ENCODE assay signal across 16 cellular contexts in genomic region chr20:44065401-44066340, GRCh38.
DNase-seq lines count a peak whose midpoint lies in the region; ATAC-seq and TF ChIP-seq lines count a peak whose summit lies in the region.
"Had no signal": no experiment of that assay in that cellular context is flagged by ENCODE, and none has a peak within 500 bp of the region (broad histone marks: within the 10 kb centered on the region; RNA-seq: fewer than 3 reads in every experiment).

No MANE protein-coding gene starts in this region.

- CTCF ChIA-PET in CD8-positive, alpha-beta T cell (lab: Charles Lee), result interaction anchor here (2.0 to 7.3 kb wide), 3 partner anchors 11 to 15 kb away, joined by 7 to 52 read pairs (median 7); no protein-coding TSS in a partner anchor

- POLR2A ChIA-PET in CD8-positive, alpha-beta T cell (lab: Charles Lee), result no interaction called here

- H3K4me3 ChIP-seq in CD4-positive, CD25-positive, alpha-beta regulatory T cell (ENCODE audit: low read depth, low read length), result no peak overlapping the region
- no peak overlapping the region for H3K4me3 ChIP-seq in CD8-positive, alpha-beta T cell (ENCODE audit: low read depth, low read length)
- H3K4me3 ChIP-seq in lower leg skin (ENCODE audit: low read depth, poor library complexity, severe bottlenecking), result no peak overlapping the region
- H3K4me3 ChIP-seq: HAP-1 had no signal

- H3K9me3 Mint-ChIP-seq in CD4-positive, CD25-positive, alpha-beta regulatory T cell, result peaks cover 0 to 6% (median 0%) of the 10 kb centered on the region in 7 donors
- H3K9me3 Mint-ChIP-seq in CD8-positive, alpha-beta T cell, result no peaks in the 10 kb centered on the region
- H3K9me3 Mint-ChIP-seq in progenitor cell of endocrine pancreas (ENCODE audit: low read depth), result no peaks in the 10 kb centered on the region
- H3K9me3 Mint-ChIP-seq: CD4-positive, alpha-beta memory T cell had no signal

- no peaks in the 10 kb centered on the region for H3K9me3 ChIP-seq in CD4-positive, CD25-positive, alpha-beta regulatory T cell (ENCODE audit: control insufficient read depth in 2 of 2, low read length in 2 of 2)
- H3K9me3 ChIP-seq in CD8-positive, alpha-beta T cell (ENCODE audit: low read length), result no peaks in the 10 kb centered on the region
- H3K9me3 ChIP-seq: HAP-1 had no signal

- intact Hi-C loops in CD8-positive, alpha-beta T cell (cut with DNase I, micrococcal nuclease), result loop anchor here (5.0 to 10.0 kb wide), 3 partner anchors 123 to 471 kb away; partner anchors contain the start of genes IFT52 (in 1 of the 2) and OSER1 (in 1 of the 2)
- intact Hi-C loops in lower leg skin (cut with DNase I; ENCODE audit: low total_unique reads), result no loop called here

- H3K27me3 Mint-ChIP-seq in CD4-positive, CD25-positive, alpha-beta regulatory T cell, result no peaks in the 10 kb centered on the region
- H3K27me3 Mint-ChIP-seq in CD8-positive, alpha-beta T cell (ENCODE audit: low read depth), result no peaks in the 10 kb centered on the region
- no peaks in the 10 kb centered on the region for H3K27me3 Mint-ChIP-seq in progenitor cell of endocrine pancreas
- H3K27me3 Mint-ChIP-seq: CD4-positive, alpha-beta memory T cell had no signal

- ATAC-seq in CD4-positive, CD25-positive, alpha-beta regulatory T cell (ENCODE audit: low read depth in 2 of 2), result no peak
- ATAC-seq in CD8-positive, alpha-beta T cell, result no peak
- ATAC-seq in GM18868 (IDR thresholded peaks at IDR 0.05; ENCODE audit: unreplicated experiment), result no peak

- H3K4me3 Mint-ChIP-seq in CD4-positive, CD25-positive, alpha-beta regulatory T cell, result no peak overlapping the region
- H3K4me3 Mint-ChIP-seq in CD8-positive, alpha-beta T cell, result no peak overlapping the region
- H3K4me3 Mint-ChIP-seq in progenitor cell of endocrine pancreas (ENCODE audit: low read depth), result no peak overlapping the region
- H3K4me3 Mint-ChIP-seq: IgD-negative memory B cell had no signal

- no peak for DNase-seq in CD4-positive, CD25-positive, alpha-beta regulatory T cell
- DNase-seq in CD8-positive, alpha-beta T cell, result peak in 1 of 7 experiments; percentile 47
- DNase-seq in lower leg skin (ENCODE audit: low spot score in 2 of 2) (peak; percentile 8 to 77), progenitor cell of endocrine pancreas (ENCODE audit: low spot score, unreplicated experiment) (peak; percentile 6), substantia nigra (lab: John Stamatoyannopoulos, UW) (no peak), foreskin melanocyte (no peak)
- no peak for DNase-seq in stimulated activated naive CD4-positive, alpha-beta T cell treated with Interleukin-2 at 50 U/mL for 16 hours (lab: John Stamatoyannopoulos, UW)
- DNase-seq: CD4-positive, alpha-beta memory T cell; NCI-H1105 treated with DMSO at 0.1 percent for 48 hours; NCI-H187; NCI-H446; NCI-H69; SHP77 treated with DMSO at 0.1 percent for 48 hours had no signal

- no peaks in the 10 kb centered on the region for H3K36me3 Mint-ChIP-seq in CD4-positive, CD25-positive, alpha-beta regulatory T cell
- H3K36me3 Mint-ChIP-seq in CD8-positive, alpha-beta T cell, result no peaks in the 10 kb centered on the region
- H3K36me3 Mint-ChIP-seq in progenitor cell of endocrine pancreas (ENCODE audit: insufficient read depth), result no peaks in the 10 kb centered on the region
- H3K36me3 Mint-ChIP-seq: CD4-positive, alpha-beta memory T cell had no signal

- no peak for TF ChIP-seq CTCF in CD8-positive, alpha-beta T cell (IDR thresholded peaks at IDR 0.05)
- no peak for TF ChIP-seq CTCF in lower leg skin (IDR thresholded peaks at IDR 0.05)
- TF ChIP-seq CTCF in progenitor cell of endocrine pancreas (IDR thresholded peaks at IDR 0.05; ENCODE audit: unreplicated experiment), result no peak

- H3K4me1 Mint-ChIP-seq in CD4-positive, CD25-positive, alpha-beta regulatory T cell, result peaks cover 25 to 49% (median 29%) of the 10 kb centered on the region in 4 donors
- H3K4me1 Mint-ChIP-seq in CD8-positive, alpha-beta T cell (ENCODE audit: low read depth), result peaks cover 50% of the 10 kb centered on the region
- no peaks in the 10 kb centered on the region for H3K4me1 Mint-ChIP-seq in progenitor cell of endocrine pancreas (ENCODE audit: low read depth)

- peak overlapping the region; percentile 59 to 90 (median 80) for H3K27ac Mint-ChIP-seq in CD4-positive, CD25-positive, alpha-beta regulatory T cell
- H3K27ac Mint-ChIP-seq in CD8-positive, alpha-beta T cell, result peak overlapping the region; percentile 70
- no peak overlapping the region for H3K27ac Mint-ChIP-seq in progenitor cell of endocrine pancreas
- H3K27ac Mint-ChIP-seq: IgD-negative memory B cell had no signal

- peaks cover 33% of the 10 kb centered on the region for H3K4me1 ChIP-seq in CD4-positive, CD25-positive, alpha-beta regulatory T cell (ENCODE audit: control insufficient read depth, insufficient read depth, low read length, poor library complexity, severe bottlenecking)
- peaks cover 33% of the 10 kb centered on the region for H3K4me1 ChIP-seq in CD8-positive, alpha-beta T cell (ENCODE audit: insufficient read depth, low read length)
- H3K4me1 ChIP-seq: HAP-1 had no signal

- TF ChIP-seq POLR2A in lower leg skin (IDR thresholded peaks at IDR 0.05), result no peak

- WGBS in lower leg skin, 2 donors, result 92 to 94% methylated on average over 18 to 20 of the region's 20 CpGs

- no peaks in the 10 kb centered on the region for H3K36me3 ChIP-seq in CD4-positive, CD25-positive, alpha-beta regulatory T cell (ENCODE audit: control insufficient read depth, insufficient read depth, low read length)
- no peaks in the 10 kb centered on the region for H3K36me3 ChIP-seq in CD8-positive, alpha-beta T cell (ENCODE audit: insufficient read depth, low read length)
- H3K36me3 ChIP-seq: HAP-1 had no signal

- H3K27ac ChIP-seq in CD4-positive, CD25-positive, alpha-beta regulatory T cell (ENCODE audit: insufficient read depth, low read length, poor library complexity, severe bottlenecking), result no peak overlapping the region
- no peak overlapping the region for H3K27ac ChIP-seq in CD8-positive, alpha-beta T cell (ENCODE audit: low read depth, low read length)
- H3K27ac ChIP-seq in substantia nigra (ENCODE audit: low read depth, low read length, poor library complexity, severe bottlenecking), result no peak overlapping the region

- no peaks in the 10 kb centered on the region for H3K27me3 ChIP-seq in CD4-positive, CD25-positive, alpha-beta regulatory T cell (ENCODE audit: control insufficient read depth, insufficient read depth, low read length)
- H3K27me3 ChIP-seq in CD8-positive, alpha-beta T cell (ENCODE audit: insufficient read depth, low read length), result no peaks in the 10 kb centered on the region

Comparison
In these comparisons a context has a peak if more than half of its experiments do, and no peak if none do; other contexts are left out.
1. DNase-seq: peak in lower leg skin (2 of 2) and progenitor cell of endocrine pancreas (single experiment); none in CD4-positive, CD25-positive, alpha-beta regulatory T cell (0 of 3), substantia nigra (0 of 49), foreskin melanocyte (single experiment) and stimulated activated naive CD4-positive, alpha-beta T cell treated with Interleukin-2 at 50 U/mL for 16 hours (single experiment).